In the genomic region with DNA sequence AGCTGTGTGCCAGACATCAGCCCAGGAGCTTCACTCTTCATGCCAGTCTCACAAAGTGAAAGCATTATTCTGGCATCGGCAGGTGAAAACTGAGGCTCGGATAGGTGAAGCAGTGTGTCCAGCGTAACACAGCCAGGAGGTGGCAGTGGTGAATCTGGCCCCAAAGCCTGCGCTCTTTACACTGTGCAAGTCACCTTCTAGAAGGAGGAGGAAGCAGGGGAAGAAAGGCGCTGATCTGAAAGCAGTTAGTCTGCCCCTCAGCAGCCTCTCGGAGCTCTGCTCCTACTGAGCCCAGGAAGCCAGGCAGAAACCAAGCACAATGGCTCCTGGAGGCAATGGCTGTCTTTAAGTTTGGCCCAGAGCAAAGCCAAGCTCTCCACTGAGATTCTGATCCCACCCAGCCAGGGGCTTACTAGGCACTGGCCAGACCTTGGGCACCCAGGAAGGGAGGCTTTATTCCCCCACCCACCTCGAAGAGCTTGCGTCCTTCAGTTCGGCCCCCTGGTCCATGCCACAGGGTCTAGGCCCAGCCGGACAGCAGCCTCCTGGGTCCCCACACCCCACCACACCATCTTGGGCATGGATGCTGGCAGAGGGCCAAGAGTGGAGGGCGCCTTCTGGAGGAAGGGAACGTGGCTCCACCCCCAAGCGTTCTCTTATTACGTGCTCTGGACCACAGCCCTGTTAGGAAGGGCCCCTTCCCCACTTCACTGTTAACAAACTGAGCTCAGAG, we compare ENCODE assay signal across 8 cellular contexts.
DNase-seq lines count a peak whose midpoint lies in the region; ATAC-seq, FAIRE-seq and TF ChIP-seq lines count a peak whose summit lies in the region.

No MANE protein-coding gene starts in this region.

- peak overlapping the region; percentile 76 for H2BK12ac ChIP-seq in neuronal stem cell (ENCODE audit: low read length)

- peak in 1 of 2 experiments; percentile 38; a peak in 1 of 4 replicates for TF ChIP-seq RAD21 in K562 (CRISPR knock-in tag; conservative IDR thresholded peaks at IDR 0.05 in 1 of 2, IDR thresholded peaks at IDR 0.05 in 1 of 2)

- H3K36me3 ChIP-seq in MM.1S (replicated peaks; ENCODE audit: insufficient read depth, low read length) (no peaks in the 10 kb centered on the region), K562 (ENCODE audit: control insufficient read depth, insufficient read depth, low read length) (no peaks in the 10 kb centered on the region), neuronal stem cell (replicated peaks in 1 of 2; ENCODE audit: control insufficient read depth in 2 of 2, insufficient read depth in 2 of 2, low read length in 2 of 2) (no peaks in the 10 kb centered on the region)

- peak overlapping the region; percentile 88 for H3K18ac ChIP-seq in neuronal stem cell (ENCODE audit: low read length)

- H3K9ac ChIP-seq in MM.1S (ENCODE audit: low read length) (no peak overlapping the region), K562 (ENCODE audit: insufficient read depth in 1 of 2, low read depth in 2 of 2, low read length in 2 of 2) (no peak overlapping the region), neuronal stem cell (ENCODE audit: low read depth, low read length, poor library complexity) (no peak overlapping the region)

- H3K36me3 Mint-ChIP-seq in glutamatergic neuron (ENCODE audit: unreplicated experiment): no peaks in the 10 kb centered on the region

- no TSS peak for BruUV-seq in K562 (replicated peaks; lab: Mats Ljungman, UMichigan)

- H3K23ac ChIP-seq in neuronal stem cell (ENCODE audit: low read depth, low read length, poor library complexity): no peak overlapping the region

- no peak overlapping the region for H4K91ac ChIP-seq in neuronal stem cell (ENCODE audit: low read depth, low read length, poor library complexity)

- no peak for FAIRE-seq in K562 (lab: Jason Lieb, UNC)

- in situ Hi-C loops in K562 (cut with MboI): loop anchor here (10.0 kb wide), 1 partner anchor 113 kb away; no protein-coding TSS in a partner anchor

- peaks cover 19% of the 10 kb centered on the region for H3K4me1 Mint-ChIP-seq in glutamatergic neuron (ENCODE audit: low read depth, unreplicated experiment)

- H3K14ac ChIP-seq in neuronal stem cell (ENCODE audit: low read length): peak overlapping the region; percentile 50

- peak overlapping the region; percentile 78 for H2AK5ac ChIP-seq in neuronal stem cell (ENCODE audit: low read depth, low read length)

- no peak overlapping the region for H3K27ac Mint-ChIP-seq in glutamatergic neuron (ENCODE audit: unreplicated experiment)

- peak overlapping the region; percentile 19 for H4K8ac ChIP-seq in neuronal stem cell (ENCODE audit: low read depth, low read length)

- H3K27ac ChIP-seq in MM.1S (ENCODE audit: low read length) (no peak overlapping the region), K562 (ENCODE audit: extremely low read depth, low read depth, low read length) (no peak overlapping the region), neuronal stem cell (replicated peaks; ENCODE audit: low read length) (no peak overlapping the region)

- H2BK5ac ChIP-seq in neuronal stem cell (ENCODE audit: low read length): peak overlapping the region; percentile 54

- no peaks in the 10 kb centered on the region for H3F3A ChIP-seq in MM.1S (ENCODE audit: insufficient read depth, low read length)

- H3K9me2 ChIP-seq in MM.1S (replicated peaks; ENCODE audit: insufficient read depth, low read length): no peaks in the 10 kb centered on the region

- H3K27me3 ChIP-seq in MM.1S (replicated peaks; ENCODE audit: insufficient read depth, low read length) (no peaks in the 10 kb centered on the region), K562 (ENCODE audit: control insufficient read depth in 2 of 2, insufficient read depth in 2 of 2, low read length in 2 of 2) (peaks cover 0 to 6% of the 10 kb centered on the region in 2 experiments; a peak in 1 of 5 replicates), neuronal stem cell (ENCODE audit: control insufficient read depth in 3 of 3, insufficient read depth in 3 of 3, low read depth in 1 of 3, low read length in 3 of 3) (peaks cover 0 to 3% (median 0%) of the 10 kb centered on the region in 3 experiments)

- H2AFZ ChIP-seq in MM.1S (ENCODE audit: low read length) (peak overlapping the region; percentile 62), K562 (ENCODE audit: low read depth, low read length) (no peak overlapping the region), neuronal stem cell (ENCODE audit: low read length) (no peak overlapping the region)

- no peaks in the 10 kb centered on the region for H3K9me1 ChIP-seq in K562 (ENCODE audit: control insufficient read depth, insufficient read depth, low read length)

- WGBS in K562 (ENCODE audit: insufficient coverage, low coverage, missing lambda C conversion rate): 1% methylated on average over 8 of the region's 14 CpGs
- WGBS in neuronal stem cell (ENCODE audit: extremely low coverage in 2 of 2, insufficient read length in 2 of 2, insufficient replicate concordance in 1 of 2), 2 donors: no CpG with 5 or more reads among the region's 14 CpGs

- H3K4me1 ChIP-seq in MM.1S (ENCODE audit: low read length) (no peaks in the 10 kb centered on the region), K562 (replicated peaks in 1 of 2; ENCODE audit: control insufficient read depth in 2 of 2, insufficient read depth in 2 of 2, low read length in 2 of 2) (peaks cover 0 to 4% of the 10 kb centered on the region in 2 experiments; a peak in 1 of 5 replicates), neuronal stem cell (ENCODE audit: control insufficient read depth in 2 of 2, insufficient read depth in 1 of 2, low read depth in 1 of 2, low read length in 2 of 2) (peaks cover 0 to 10% of the 10 kb centered on the region in 2 donors)

- H3K79me1 ChIP-seq in neuronal stem cell (ENCODE audit: low read depth, low read length): peaks cover 2% of the 10 kb centered on the region

- H3K4me3 Mint-ChIP-seq in glutamatergic neuron (ENCODE audit: unreplicated experiment): no peak overlapping the region

- H3K4me3 ChIP-seq in MM.1S (ENCODE audit: low read length): peak overlapping the region; percentile 43
- no peak overlapping the region for H3K4me3 ChIP-seq in K562
- H3K4me3 ChIP-seq in neuronal stem cell (ENCODE audit: low read length in 2 of 2): no peak overlapping the region

- H3K79me2 ChIP-seq in MM.1S (ENCODE audit: low read length) (no peaks in the 10 kb centered on the region), K562 (ENCODE audit: control insufficient read depth, insufficient read depth, low read length) (no peaks in the 10 kb centered on the region)

- H4K20me1 ChIP-seq in MM.1S (ENCODE audit: insufficient read depth, low read length): no peaks in the 10 kb centered on the region
- H4K20me1 ChIP-seq in K562 (replicated peaks; ENCODE audit: control insufficient read depth, insufficient read depth, low read length): no peaks in the 10 kb centered on the region

- intact Hi-C loops in K562 (cut with micrococcal nuclease): loop anchor here (1.0 kb wide), 1 partner anchor 115 kb away; no protein-coding TSS in a partner anchor

- peak overlapping the region; percentile 70 for H3K4me2 ChIP-seq in MM.1S (ENCODE audit: low read depth, low read length)
- no peak overlapping the region for H3K4me2 ChIP-seq in K562 (ENCODE audit: insufficient read depth, low read length)
- no peak overlapping the region for H3K4me2 ChIP-seq in neuronal stem cell (ENCODE audit: insufficient read depth, low read length, poor library complexity, severe bottlenecking)

- DNase-seq in NCI-H748 (lab: John Stamatoyannopoulos, UW; ENCODE audit: unreplicated experiment) (peak; percentile 26), NCI-H748 treated with DMSO at 0.1 percent for 48 hours (lab: John Stamatoyannopoulos, UW) (no peak), MM.1S (peak; percentile 85), K562 (ENCODE audit: extremely low read depth in 1 of 4, low spot score in 3 of 4) (peak; percentile 14 to 39 (median 26)), neuronal stem cell (ENCODE audit: low spot score) (no peak), omental fat pad (ENCODE audit: low spot score) (no peak), glutamatergic neuron (no peak)

- H3K9me3 ChIP-seq in MM.1S (replicated peaks; ENCODE audit: insufficient read depth, low read length): no peaks in the 10 kb centered on the region
- no peaks in the 10 kb centered on the region for H3K9me3 ChIP-seq in K562 (replicated peaks; ENCODE audit: control insufficient read depth, insufficient read depth, low read depth, low read length)
- no peaks in the 10 kb centered on the region for H3K9me3 ChIP-seq in neuronal stem cell (replicated peaks in 1 of 2; ENCODE audit: control insufficient read depth in 2 of 2, insufficient read depth in 1 of 2, low read depth in 1 of 2, low read length in 2 of 2)

- peak; percentile 64 for TF ChIP-seq CTCF in MM.1S (IDR thresholded peaks at IDR 0.05; ENCODE audit: low read length)
- TF ChIP-seq CTCF in K562 (IDR thresholded peaks at IDR 0.05 in 2 of 3, conservative IDR thresholded peaks at IDR 0.05 in 1 of 3; ENCODE audit: insufficient read depth in 2 of 3, low read depth in 1 of 3, low read length in 3 of 3): peak; percentile 38 to 53 (median 41); a peak in 5 of 6 replicates
- TF ChIP-seq CTCF in omental fat pad (IDR thresholded peaks at IDR 0.05): no peak
- no peak for TF ChIP-seq CTCF in glutamatergic neuron (IDR thresholded peaks at IDR 0.05; ENCODE audit: partially characterized antibody, unreplicated experiment)

- POLR2A ChIA-PET in K562 (lab: Yijun Ruan, JAX): interaction anchor here (0.6 kb wide), 1 partner anchor 168 kb away, joined by 3 read pairs; no protein-coding TSS in a partner anchor

- H3K4ac ChIP-seq in neuronal stem cell (ENCODE audit: low read length): no peak overlapping the region

- ATAC-seq in GM19467 (IDR thresholded peaks at IDR 0.05; ENCODE audit: unreplicated experiment) (peak; percentile 51), K562 (peak; percentile 96), omental fat pad (ENCODE audit: low FRiP score) (no peak)

- H2BK15ac ChIP-seq in neuronal stem cell (ENCODE audit: low read length): peak overlapping the region; percentile 51

- peak overlapping the region; percentile 37 for H2BK120ac ChIP-seq in neuronal stem cell (ENCODE audit: low read depth, low read length)

- peaks cover 12% of the 10 kb centered on the region for H3K27me3 Mint-ChIP-seq in glutamatergic neuron (ENCODE audit: unreplicated experiment)

- no peak for TF ChIP-seq EP300 in K562 (IDR thresholded peaks at IDR 0.05; ENCODE audit: low read length)

- TF ChIP-seq POLR2A in K562 (conservative IDR thresholded peaks at IDR 0.05): no peak

- H3K9me3 Mint-ChIP-seq in glutamatergic neuron (ENCODE audit: unreplicated experiment): peaks cover 6% of the 10 kb centered on the region

- CTCF ChIA-PET in K562 (lab: Yijun Ruan, JAX; ENCODE audit: low intra/inter-chr PET ratio): no interaction called here

TF ChIP-seq in K562, 482 proteins besides CTCF, POLR2A, EP300 and RAD21 (continues in another document):
- no peak for TF ChIP-seq NEUROD1 (IDR thresholded peaks at IDR 0.05; ENCODE audit: borderline replicate concordance, low read depth, low read length, partially characterized antibody)
- TF ChIP-seq NFIC (IDR thresholded peaks at IDR 0.05): peak; percentile 89
- TF ChIP-seq BDP1 (IDR thresholded peaks at IDR 0.05; ENCODE audit: insufficient read depth, insufficient read length): no peak
- TF ChIP-seq CREM (IDR thresholded peaks at IDR 0.05; ENCODE audit: low read depth): no peak

Comparison
In these comparisons a context has a peak if more than half of its experiments do, and no peak if none do; other contexts are left out.
1. DNase-seq: peak in NCI-H748 (single experiment), MM.1S (single experiment) and K562 (4 of 4); none in NCI-H748 treated with DMSO at 0.1 percent for 48 hours (single experiment), neuronal stem cell (single experiment), omental fat pad (single experiment) and glutamatergic neuron (single experiment).
2. CTCF ChIP-seq: peak in MM.1S (single experiment) and K562 (3 of 3); none in omental fat pad (0 of 3) and glutamatergic neuron (single experiment).